In the genomic region with DNA sequence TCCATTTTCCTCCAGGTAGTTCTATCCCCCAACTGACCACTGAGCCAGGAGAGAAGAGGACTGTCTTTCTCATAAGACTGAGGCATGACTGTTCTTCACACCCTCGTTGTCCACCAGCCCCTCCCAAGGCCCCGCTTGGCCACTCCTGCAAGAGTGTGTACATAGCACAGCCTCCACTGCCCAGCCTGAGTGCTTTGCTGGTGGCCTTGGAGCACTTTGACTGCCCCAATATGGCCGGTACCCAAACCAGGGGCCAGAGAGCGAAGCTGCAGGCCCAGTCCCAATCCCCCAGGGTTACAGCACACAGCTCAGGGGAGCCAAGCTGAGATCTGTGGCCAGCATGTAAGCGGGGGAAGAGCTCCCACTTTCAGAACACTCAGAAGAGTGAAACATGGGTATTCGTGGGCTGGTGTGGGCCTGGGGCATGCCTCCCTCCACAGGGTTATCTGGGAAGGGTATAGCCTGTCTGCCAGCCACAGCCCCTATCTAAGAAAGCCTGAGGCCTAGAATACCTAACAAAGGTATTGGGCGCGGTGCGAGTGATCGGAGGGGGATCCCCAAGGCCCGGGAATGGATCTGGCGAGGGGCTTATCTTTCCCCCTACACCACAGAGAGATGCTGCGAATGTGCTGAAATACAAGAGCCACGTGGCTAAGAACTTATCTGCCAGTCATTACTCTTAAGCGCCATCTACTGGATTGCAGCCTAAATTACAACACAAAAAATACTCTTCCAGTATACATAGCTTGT, we compare ENCODE assay signal across 8 cellular contexts.
A peak's percentile ranks its signal among the peaks of the same experiment; 100 is the strongest.
DNase-seq lines count a peak whose midpoint lies in the region; ATAC-seq and TF ChIP-seq lines count a peak whose summit lies in the region.

No MANE protein-coding gene starts in this region.

- H3K4me3 ChIP-seq in DND-41 (ENCODE audit: low read depth in 1 of 2, low read length in 2 of 2) = no peak overlapping the region
- no peak overlapping the region for H3K4me3 ChIP-seq in retinal pigment epithelial cell (ENCODE audit: low read length)

- H3K9me3 ChIP-seq in DND-41 (ENCODE audit: insufficient read depth, low read length, severe bottlenecking) = no peaks in the 10 kb centered on the region

- H3K27me3 ChIP-seq in DND-41 (ENCODE audit: insufficient read depth, low read length, poor library complexity) = no peaks in the 10 kb centered on the region

- peak overlapping the region; percentile 5; the same call in 1 of the 2 replicates for H3K27ac ChIP-seq in DND-41 (ENCODE audit: low read length)

- DNase-seq in DND-41 (peak; percentile 33), RKO (ENCODE audit: low spot score) (peak; percentile 66), erythroblast (lab: John Stamatoyannopoulos, UW) (peak; percentile 61 to 68), retinal pigment epithelial cell (ENCODE audit: low read depth) (no peak), DMS79 treated with DMSO at 0.1 percent for 48 hours (lab: John Stamatoyannopoulos, UW) (no peak), NCI-H187 treated with DMSO at 0.1 percent for 48 hours (lab: John Stamatoyannopoulos, UW) (no peak)

- no peaks in the 10 kb centered on the region for H3K4me1 ChIP-seq in DND-41 (ENCODE audit: insufficient read depth, low read length)

- ATAC-seq in DND-41 (ENCODE audit: insufficient read depth, low read depth) (peak; percentile 85), GM19328 (IDR thresholded peaks at IDR 0.05; ENCODE audit: unreplicated experiment) (peak; percentile 94), HG03378 (IDR thresholded peaks at IDR 0.05; ENCODE audit: unreplicated experiment) (peak; percentile 81)

- no peaks in the 10 kb centered on the region for H4K20me1 ChIP-seq in DND-41 (ENCODE audit: insufficient read depth, low read length)

- H3K36me3 ChIP-seq in DND-41 (ENCODE audit: insufficient read depth, low read length) = no peaks in the 10 kb centered on the region

- H3K79me2 ChIP-seq in DND-41 (ENCODE audit: insufficient read depth, low read length) = no peaks in the 10 kb centered on the region

- no peak overlapping the region for H2AFZ ChIP-seq in DND-41 (ENCODE audit: low read depth, low read length)

- no peak for TF ChIP-seq POLR2A in erythroblast (IDR thresholded peaks at IDR 0.05; ENCODE audit: low read length)

- no peak overlapping the region for H3K9ac ChIP-seq in DND-41 (ENCODE audit: low read depth, low read length)

- TF ChIP-seq CTCF in DND-41 (IDR thresholded peaks at IDR 0.05; ENCODE audit: borderline replicate concordance, extremely low read depth, low read length, poor library complexity, severe bottlenecking) = peak; percentile 77
- TF ChIP-seq CTCF in retinal pigment epithelial cell (conservative IDR thresholded peaks at IDR 0.05; ENCODE audit: low read depth, low read length) = peak; percentile 53

- H3K4me2 ChIP-seq in DND-41 (ENCODE audit: insufficient read depth, low read length) = no peak overlapping the region

Comparison
In these comparisons a context has a peak if more than half of its experiments do, and no peak if none do; other contexts are left out.
1. DNase-seq: peak in DND-41 (single experiment), RKO (single experiment) and erythroblast (2 of 2); none in retinal pigment epithelial cell (single experiment), DMS79 treated with DMSO at 0.1 percent for 48 hours (single experiment) and NCI-H187 treated with DMSO at 0.1 percent for 48 hours (single experiment).
2. Peak in every context shown above with its lines, with median percentiles within 50 percentile points of each other: ATAC-seq.